In genomic region chr18:26547302-26548143, GRCh38 we compare ENCODE assay signal across 8 cellular contexts. TPM values are rescaled to one million over a fixed set of nuclear protein-coding genes. Genes with fewer than 3 reads are reported as not detected.
DNase-seq lines count a peak whose midpoint lies in the region; ATAC-seq and TF ChIP-seq lines count a peak whose summit lies in the region.

No MANE protein-coding gene starts in this region.

- H3K27me3 ChIP-seq in CD4-positive, CD25-positive, alpha-beta regulatory T cell (ENCODE audit: control insufficient read depth, insufficient read depth, low read length): peaks cover 13% of the 10 kb centered on the region
- H3K27me3 ChIP-seq in esophagus muscularis mucosa: peaks cover 0 to 26% (median 9%) of the 10 kb centered on the region in 4 donors
- H3K27me3 ChIP-seq in muscle layer of colon (ENCODE audit: control insufficient read depth in 1 of 2, insufficient read depth in 2 of 2, low read length in 2 of 2): peaks cover 0 to 24% of the 10 kb centered on the region in 2 donors

- no peak overlapping the region for H3K27ac ChIP-seq in CD4-positive, CD25-positive, alpha-beta regulatory T cell (ENCODE audit: insufficient read depth, low read length, poor library complexity, severe bottlenecking)
- peak overlapping the region; percentile 73 to 83 (median 78) for H3K27ac ChIP-seq in esophagus muscularis mucosa (replicated peaks in 1 of 4)
- peak overlapping the region; percentile 24 for H3K27ac ChIP-seq in muscle layer of colon (ENCODE audit: low read depth, low read length)

- no peaks in the 10 kb centered on the region for H3K36me3 ChIP-seq in CD4-positive, CD25-positive, alpha-beta regulatory T cell (ENCODE audit: control insufficient read depth, insufficient read depth, low read length)
- H3K36me3 ChIP-seq in esophagus muscularis mucosa (no peaks in the 10 kb centered on the region), muscle layer of colon (ENCODE audit: insufficient read depth, low read length) (no peaks in the 10 kb centered on the region)

- peaks cover 3 to 51% (median 26%) of the 10 kb centered on the region in 4 donors for H3K4me1 Mint-ChIP-seq in CD4-positive, CD25-positive, alpha-beta regulatory T cell

- H3K9me3 Mint-ChIP-seq in CD4-positive, CD25-positive, alpha-beta regulatory T cell: peaks cover 0 to 2% (median 0%) of the 10 kb centered on the region in 7 donors

- peak; percentile 54 to 56 for ATAC-seq in CD4-positive, CD25-positive, alpha-beta regulatory T cell (ENCODE audit: low read depth in 2 of 2)
- peak; percentile 53 for ATAC-seq in GM21381 (IDR thresholded peaks at IDR 0.05; ENCODE audit: unreplicated experiment)

- no peak for TF ChIP-seq POLR2A in esophagus muscularis mucosa (IDR thresholded peaks at IDR 0.05; ENCODE audit: low read depth)

- H3K9ac ChIP-seq in muscle layer of colon (ENCODE audit: low read length): no peak overlapping the region

- peak in 2 of 3 donors; percentile 28 to 71 for DNase-seq in CD4-positive, CD25-positive, alpha-beta regulatory T cell
- DNase-seq in HuH-7 (ENCODE audit: low spot score) (peak; percentile 75), activated T-cell treated with anti-CD3 and anti-CD28 coated beads for 4 hours (peak; percentile 25), esophagus muscularis mucosa (ENCODE audit: extremely low spot score) (peak; percentile 86), GOT3 (lab: John Stamatoyannopoulos, UW) (no peak)
- DNase-seq in stimulated activated naive CD4-positive, alpha-beta T cell (lab: John Stamatoyannopoulos, UW): peak in 5 of 6 experiments; percentile 6 to 42 (median 22)

- H3K4me3 Mint-ChIP-seq in CD4-positive, CD25-positive, alpha-beta regulatory T cell: peak overlapping the region; percentile 63 to 76 (median 75)

- H3K36me3 Mint-ChIP-seq in CD4-positive, CD25-positive, alpha-beta regulatory T cell: no peaks in the 10 kb centered on the region

- peak overlapping the region; percentile 19 for H3K4me3 ChIP-seq in CD4-positive, CD25-positive, alpha-beta regulatory T cell (ENCODE audit: low read depth, low read length)
- H3K4me3 ChIP-seq in esophagus muscularis mucosa (peak overlapping the region; percentile 66 to 92 (median 74)), muscle layer of colon (ENCODE audit: low read depth in 1 of 2, low read length in 2 of 2) (peak overlapping the region; percentile 70 to 77)

- H3K27me3 Mint-ChIP-seq in CD4-positive, CD25-positive, alpha-beta regulatory T cell: peaks cover 20% of the 10 kb centered on the region

- H3K4me1 ChIP-seq in CD4-positive, CD25-positive, alpha-beta regulatory T cell (ENCODE audit: control insufficient read depth, insufficient read depth, low read length, poor library complexity, severe bottlenecking): peaks cover 23% of the 10 kb centered on the region
- peaks cover 36 to 69% (median 61%) of the 10 kb centered on the region in 4 donors for H3K4me1 ChIP-seq in esophagus muscularis mucosa
- H3K4me1 ChIP-seq in muscle layer of colon (ENCODE audit: insufficient read depth, low read length): peaks cover 39% of the 10 kb centered on the region

- no peak for TF ChIP-seq EP300 in esophagus muscularis mucosa (IDR thresholded peaks at IDR 0.05)

- WGBS in esophagus muscularis mucosa: 40% methylated on average over 38 of the region's 96 CpGs

- no peak overlapping the region for H3K27ac Mint-ChIP-seq in CD4-positive, CD25-positive, alpha-beta regulatory T cell

- intact Hi-C loops in esophagus muscularis mucosa (cut with DNase I): loop anchor here (5.0 to 10.0 kb wide), 2 partner anchors 105 to 163 kb away; no protein-coding TSS in a partner anchor

- H3K9me3 ChIP-seq in CD4-positive, CD25-positive, alpha-beta regulatory T cell (ENCODE audit: control insufficient read depth in 2 of 2, low read length in 2 of 2): no peaks in the 10 kb centered on the region
- H3K9me3 ChIP-seq in esophagus muscularis mucosa: no peaks in the 10 kb centered on the region
- no peaks in the 10 kb centered on the region for H3K9me3 ChIP-seq in muscle layer of colon (ENCODE audit: low read length)

- peak; percentile 23 to 51 (median 33) for TF ChIP-seq CTCF in esophagus muscularis mucosa (IDR thresholded peaks at IDR 0.05)

RNA-seq across cellular contexts. Expression of gene KCTD1, which starts 0.8 kb away (rescaled TPM):
- total RNA-seq in CD4-positive, CD25-positive, alpha-beta regulatory T cell: 2.0 TPM
- under 1 TPM in 2 of 4 donors, not detected in 2; 0.14 to 0.26 TPM for polyA plus RNA-seq in CD4-positive, CD25-positive, alpha-beta regulatory T cell
- 10 to 100 TPM in 3 of 4 donors, 1 to 10 TPM in 1; 7.1 to 17.6 (median 12.7) TPM for total RNA-seq in esophagus muscularis mucosa

Comparison
In these comparisons a context has a peak if more than half of its experiments do, and no peak if none do; other contexts are left out.
1. H3K4me3 ChIP-seq: peak in every context shown above with its lines; median percentile 74 in esophagus muscularis mucosa; 74 in muscle layer of colon; 19 in CD4-positive, CD25-positive, alpha-beta regulatory T cell.